ENCODE assay signal across 9 cellular contexts in genomic region chr14:60720962-60721330, GRCh38. TPM values are rescaled to one million over a fixed set of nuclear protein-coding genes. Genes with fewer than 3 reads are reported as not detected.
DNase-seq lines count a peak whose midpoint lies in the region; ATAC-seq and TF ChIP-seq lines count a peak whose summit lies in the region.
"Had no signal": no experiment of that assay in that cellular context is flagged by ENCODE, and none has a peak within 500 bp of the region (broad histone marks: within the 10 kb centered on the region; RNA-seq: fewer than 3 reads in every experiment).

No MANE protein-coding gene starts in this region.

- H3K79me2 ChIP-seq in hepatocyte, result peaks cover 56% of the 10 kb centered on the region

- peaks cover 29% of the 10 kb centered on the region for H4K20me1 ChIP-seq in hepatocyte (ENCODE audit: insufficient read depth, poor library complexity, severe bottlenecking)

- CTCF ChIA-PET in activated CD4-positive, alpha-beta T cell treated with anti-CD3 and anti-CD28 coated beads for 36 hours (lab: Charles Lee), result interaction anchor here (1.2 to 1.4 kb wide), 2 partner anchors 13 to 149 kb away, joined by 3 to 4 read pairs; no protein-coding TSS in a partner anchor
- CTCF ChIA-PET in activated B cell treated with CpG ODN at 0.5 μM for 24 hours (lab: Charles Lee), result no interaction called here

- no peaks in the 10 kb centered on the region for H3K9me3 Mint-ChIP-seq in activated CD4-positive, alpha-beta T cell treated with anti-CD3 and anti-CD28 coated beads for 36 hours (ENCODE audit: low read depth)
- H3K9me3 Mint-ChIP-seq in activated B cell treated with CpG ODN at 0.5 μM for 24 hours, result no peaks in the 10 kb centered on the region
- H3K9me3 Mint-ChIP-seq in stimulated activated memory B cell treated with anti-CD40 and anti-IgM and Interleukin-4, amounts not matched to agents 10 μg/mL and 1 μg/mL and 100 μg/mL, for 72 hours, result no peaks in the 10 kb centered on the region

- WGBS in hepatocyte (ENCODE audit: low lambda C conversion rate, missing lambda C conversion rate), result 37% methylated on average over 4 of the region's 4 CpGs

- no peaks in the 10 kb centered on the region for H3K36me3 ChIP-seq in hepatocyte (replicated peaks; ENCODE audit: insufficient read depth, low read depth)
- H3K36me3 ChIP-seq: BLaER1 treated with 17β-estradiol and CSF1 and Interleukin-3, amounts not matched to agents 10 nM and 100 nM had no signal

- peak overlapping the region; percentile 98 for H3K4me2 ChIP-seq in hepatocyte

- no peak overlapping the region for H2AFZ ChIP-seq in hepatocyte

- H3K9me2 ChIP-seq in hepatocyte (replicated peaks; ENCODE audit: insufficient read depth), result no peaks in the 10 kb centered on the region

- intact Hi-C loops in activated CD4-positive, alpha-beta T cell treated with anti-CD3 and anti-CD28 coated beads for 36 hours (cut with DNase I, micrococcal nuclease), result loop anchor here (5.0 kb wide), 3 partner anchors 64 to 301 kb away; partner anchors contain the start of genes SLC38A6 (in 1 of the 2) and TRMT5 (in 1 of the 2)
- intact Hi-C loops in activated B cell treated with CpG ODN at 0.5 μM for 24 hours (cut with micrococcal nuclease), result loop anchor here (5.0 kb wide), 2 partner anchors 126 to 394 kb away; no protein-coding TSS in a partner anchor

- H3K4me1 ChIP-seq in hepatocyte (ENCODE audit: insufficient read depth), result peaks cover 5% of the 10 kb centered on the region

- ATAC-seq in activated CD4-positive, alpha-beta T cell treated with anti-CD3 and anti-CD28 coated beads for 36 hours, result no peak
- ATAC-seq in activated B cell treated with CpG ODN at 0.5 μM for 24 hours (ENCODE audit: low read depth), result no peak
- ATAC-seq in stimulated activated memory B cell treated with anti-CD40 and anti-IgM and Interleukin-4, amounts not matched to agents 10 μg/mL and 1 μg/mL and 100 μg/mL, for 72 hours, result no peak
- ATAC-seq in HG02885 (IDR thresholded peaks at IDR 0.05; ENCODE audit: poor library complexity, unreplicated experiment), result no peak
- ATAC-seq in GM18909 (IDR thresholded peaks at IDR 0.05; ENCODE audit: poor library complexity, unreplicated experiment), result no peak

- no peaks in the 10 kb centered on the region for H3K36me3 Mint-ChIP-seq in activated CD4-positive, alpha-beta T cell treated with anti-CD3 and anti-CD28 coated beads for 36 hours (ENCODE audit: low read depth)
- no peaks in the 10 kb centered on the region for H3K36me3 Mint-ChIP-seq in activated B cell treated with CpG ODN at 0.5 μM for 24 hours (ENCODE audit: low read depth)
- no peaks in the 10 kb centered on the region for H3K36me3 Mint-ChIP-seq in stimulated activated memory B cell treated with anti-CD40 and anti-IgM and Interleukin-4, amounts not matched to agents 10 μg/mL and 1 μg/mL and 100 μg/mL, for 72 hours

- peaks cover 16% of the 10 kb centered on the region for H3K4me1 Mint-ChIP-seq in activated CD4-positive, alpha-beta T cell treated with anti-CD3 and anti-CD28 coated beads for 36 hours
- H3K4me1 Mint-ChIP-seq in activated B cell treated with CpG ODN at 0.5 μM for 24 hours, result peaks cover 22% of the 10 kb centered on the region
- H3K4me1 Mint-ChIP-seq in stimulated activated memory B cell treated with anti-CD40 and anti-IgM and Interleukin-4, amounts not matched to agents 10 μg/mL and 1 μg/mL and 100 μg/mL, for 72 hours, result peaks cover 15% of the 10 kb centered on the region

- peaks cover 11% of the 10 kb centered on the region for H3K27me3 ChIP-seq in hepatocyte

- H3K27ac ChIP-seq in hepatocyte, result peak overlapping the region; percentile 28
- H3K27ac ChIP-seq: BLaER1 treated with 17β-estradiol and CSF1 and Interleukin-3, amounts not matched to agents 10 nM and 100 nM had no signal

- peak overlapping the region; percentile 82 for H3K4me3 ChIP-seq in hepatocyte

- peak overlapping the region; percentile 49 for H3K4me3 Mint-ChIP-seq in activated CD4-positive, alpha-beta T cell treated with anti-CD3 and anti-CD28 coated beads for 36 hours
- peak overlapping the region; percentile 73 for H3K4me3 Mint-ChIP-seq in activated B cell treated with CpG ODN at 0.5 μM for 24 hours
- peak overlapping the region; percentile 68 for H3K4me3 Mint-ChIP-seq in stimulated activated memory B cell treated with anti-CD40 and anti-IgM and Interleukin-4, amounts not matched to agents 10 μg/mL and 1 μg/mL and 100 μg/mL, for 72 hours

- peaks cover 53% of the 10 kb centered on the region for H3K27me3 Mint-ChIP-seq in activated CD4-positive, alpha-beta T cell treated with anti-CD3 and anti-CD28 coated beads for 36 hours
- peaks cover 54% of the 10 kb centered on the region for H3K27me3 Mint-ChIP-seq in activated B cell treated with CpG ODN at 0.5 μM for 24 hours
- H3K27me3 Mint-ChIP-seq in stimulated activated memory B cell treated with anti-CD40 and anti-IgM and Interleukin-4, amounts not matched to agents 10 μg/mL and 1 μg/mL and 100 μg/mL, for 72 hours, result peaks cover 62% of the 10 kb centered on the region

- DNase-seq in activated CD4-positive, alpha-beta T cell treated with anti-CD3 and anti-CD28 coated beads for 36 hours, result no peak
- DNase-seq in activated CD4-positive, alpha-beta T cell treated with anti-CD3 and anti-CD28 coated beads for 4 hours, result no peak
- DNase-seq in activated B cell treated with CpG ODN at 0.5 μM for 24 hours (no peak), hepatocyte (ENCODE audit: low spot score) (no peak), NCI-H1694 treated with DMSO at 0.1 percent for 48 hours (lab: John Stamatoyannopoulos, UW) (no peak)

- no peaks in the 10 kb centered on the region for H3K9me3 ChIP-seq in hepatocyte (ENCODE audit: low read depth)

- TF ChIP-seq CTCF in activated B cell treated with CpG ODN at 0.5 μM for 24 hours (IDR thresholded peaks at IDR 0.05), result no peak
- no peak for TF ChIP-seq CTCF in hepatocyte (IDR thresholded peaks at IDR 0.05; ENCODE audit: poor library complexity)

- no peak overlapping the region for H3K27ac Mint-ChIP-seq in activated CD4-positive, alpha-beta T cell treated with anti-CD3 and anti-CD28 coated beads for 36 hours
- H3K27ac Mint-ChIP-seq in activated B cell treated with CpG ODN at 0.5 μM for 24 hours, result peak overlapping the region; percentile 20
- H3K27ac Mint-ChIP-seq in stimulated activated memory B cell treated with anti-CD40 and anti-IgM and Interleukin-4, amounts not matched to agents 10 μg/mL and 1 μg/mL and 100 μg/mL, for 72 hours, result no peak overlapping the region

- POLR2A ChIA-PET in activated CD4-positive, alpha-beta T cell treated with anti-CD3 and anti-CD28 coated beads for 36 hours (lab: Charles Lee), result no interaction called here
- POLR2A ChIA-PET in activated B cell treated with CpG ODN at 0.5 μM for 24 hours (lab: Charles Lee), result interaction anchor here (0.5 kb wide), 1 partner anchor 298 kb away, joined by 5 read pairs; no protein-coding TSS in a partner anchor

RNA-seq across cellular contexts. Expression of gene SIX4, which starts 3.2 kb away (rescaled TPM):
- total RNA-seq in activated CD4-positive, alpha-beta T cell treated with anti-CD3 and anti-CD28 coated beads for 36 hours, result under 1 TPM in 1 of 2 experiments, not detected in 1; 0.11 TPM
- not detected in 2 replicates for total RNA-seq in activated B cell treated with CpG ODN at 0.5 μM for 24 hours
- total RNA-seq in hepatocyte, result 6.7 and 7.0 TPM in 2 replicates
- 1.1 and 1.7 TPM in 2 replicates for polyA plus RNA-seq in hepatocyte

RNA-seq across cellular contexts. Expression of gene MNAT1, which starts 13.6 kb away (rescaled TPM):
- 10 to 100 TPM; 36.2 to 40.3 TPM for total RNA-seq in activated CD4-positive, alpha-beta T cell treated with anti-CD3 and anti-CD28 coated beads for 36 hours
- total RNA-seq in activated B cell treated with CpG ODN at 0.5 μM for 24 hours (33.6 and 37.1 TPM in 2 replicates), hepatocyte (39.9 and 60.9 TPM in 2 replicates)
- 30.0 and 34.4 TPM in 2 replicates for polyA plus RNA-seq in hepatocyte
